In the genomic region with DNA sequence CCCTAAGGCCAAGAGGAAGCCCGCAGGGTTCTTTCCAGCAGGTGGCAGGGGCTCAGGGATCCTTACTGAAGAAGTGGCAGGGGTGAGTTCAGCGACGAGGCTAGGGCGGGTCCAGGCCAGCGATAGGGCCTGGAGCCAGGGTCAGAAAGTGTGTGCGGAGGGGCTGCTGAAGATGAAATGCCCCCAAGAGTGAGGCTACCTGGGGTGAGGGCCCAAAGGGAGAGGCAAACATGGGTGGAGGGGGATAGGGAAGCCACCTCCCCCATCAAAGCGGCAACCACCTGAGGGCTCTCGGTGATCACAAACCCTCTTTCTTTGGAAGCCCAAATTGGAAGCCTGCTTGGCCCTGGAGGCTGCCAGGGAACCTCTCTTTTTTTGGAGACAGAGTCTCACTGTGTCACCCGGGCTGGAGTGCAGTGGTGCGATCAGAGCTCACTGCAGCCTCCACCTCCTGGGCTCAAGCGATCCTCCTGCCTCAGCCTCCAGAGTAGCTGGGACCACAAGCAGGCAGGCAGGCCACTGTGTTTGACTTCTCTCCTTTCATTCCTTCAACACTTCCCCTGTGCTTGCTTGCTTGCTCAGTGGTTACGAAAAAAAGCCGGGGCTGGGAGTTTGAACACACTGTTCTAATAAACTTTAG, we compare ENCODE assay signal across 8 cellular contexts. TPM values are rescaled to one million over a fixed set of nuclear protein-coding genes. Genes with fewer than 3 reads are reported as not detected.
DNase-seq lines count a peak whose midpoint lies in the region; ATAC-seq and TF ChIP-seq lines count a peak whose summit lies in the region.

No MANE protein-coding gene starts in this region.

- peak overlapping the region; percentile 88 for H3K4me3 Mint-ChIP-seq in activated T-cell treated with anti-CD3 and anti-CD28 coated beads, Interleukin-2, amount 50 U/mL, for 4 hours

- DNase-seq in activated T-cell treated with anti-CD3 and anti-CD28 coated beads, Interleukin-2, amount 50 U/mL, for 4 hours: no peak
- no peak for DNase-seq in activated T-cell treated with anti-CD3 and anti-CD28 coated beads, Interleukin-2, amount 50 U/mL, for 48 hours
- DNase-seq in activated naive CD4-positive, alpha-beta T cell treated with anti-CD3 and anti-CD28 coated beads, Interleukin-2, amount 50 U/mL, for 72 hours (ENCODE audit: low spot score in 2 of 2): no peak
- DNase-seq in kidney epithelial cell (ENCODE audit: low read depth) (no peak), NCI-H1092 (lab: John Stamatoyannopoulos, UW) (no peak)
- no peak for DNase-seq in activated CD4-positive, CD25-positive, alpha-beta regulatory T cell treated with anti-CD3 and anti-CD28 coated beads, Interleukin-2, amount 50 U/mL, for 72 hours

- H3K9me3 ChIP-seq in thymus (ENCODE audit: control insufficient read depth): peaks cover 2% of the 10 kb centered on the region

- H3K4me1 ChIP-seq in thymus (ENCODE audit: control insufficient read depth, insufficient read depth, low read length): peaks cover 5% of the 10 kb centered on the region

- no peaks in the 10 kb centered on the region for H3K27me3 Mint-ChIP-seq in activated T-cell treated with anti-CD3 and anti-CD28 coated beads, Interleukin-2, amount 50 U/mL, for 4 hours (ENCODE audit: low read depth)

- H3K27me3 ChIP-seq in kidney epithelial cell (ENCODE audit: control insufficient read depth, insufficient read depth, low read length) (no peaks in the 10 kb centered on the region), thymus (ENCODE audit: control insufficient read depth, insufficient read depth) (no peaks in the 10 kb centered on the region)

- H3K9me3 Mint-ChIP-seq in activated T-cell treated with anti-CD3 and anti-CD28 coated beads, Interleukin-2, amount 50 U/mL, for 4 hours: no peaks in the 10 kb centered on the region
- H3K9me3 Mint-ChIP-seq in activated naive CD4-positive, alpha-beta T cell treated with anti-CD3 and anti-CD28 coated beads, Interleukin-2, amount 50 U/mL, for 72 hours: no peaks in the 10 kb centered on the region

- peak overlapping the region; percentile 38 for H3K27ac ChIP-seq in thymus (ENCODE audit: low read depth)

- peaks cover 3% of the 10 kb centered on the region for H3K36me3 Mint-ChIP-seq in activated T-cell treated with anti-CD3 and anti-CD28 coated beads, Interleukin-2, amount 50 U/mL, for 4 hours (ENCODE audit: insufficient read depth)
- no peaks in the 10 kb centered on the region for H3K36me3 Mint-ChIP-seq in activated naive CD4-positive, alpha-beta T cell treated with anti-CD3 and anti-CD28 coated beads, Interleukin-2, amount 50 U/mL, for 72 hours

- H3K36me3 ChIP-seq in kidney epithelial cell (ENCODE audit: control insufficient read depth, insufficient read depth, low read length): no peaks in the 10 kb centered on the region
- peaks cover 36% of the 10 kb centered on the region for H3K36me3 ChIP-seq in thymus (ENCODE audit: control insufficient read depth, insufficient read depth)

- H3K4me3 ChIP-seq in kidney epithelial cell (ENCODE audit: low read depth, low read length): peak overlapping the region; percentile 49
- H3K4me3 ChIP-seq in thymus (ENCODE audit: low read length): peak overlapping the region; percentile 66

- no peak for TF ChIP-seq CTCF in kidney epithelial cell (IDR thresholded peaks at IDR 0.05; ENCODE audit: insufficient read depth, low read length, poor library complexity, severe bottlenecking)

- 54% methylated on average over 13 of the region's 13 CpGs for WGBS in thymus

- ATAC-seq in activated T-cell treated with anti-CD3 and anti-CD28 coated beads, Interleukin-2, amount 50 U/mL, for 4 hours: no peak
- no peak for ATAC-seq in activated naive CD4-positive, alpha-beta T cell treated with anti-CD3 and anti-CD28 coated beads, Interleukin-2, amount 50 U/mL, for 72 hours
- ATAC-seq in HG03159 (IDR thresholded peaks at IDR 0.05; ENCODE audit: unreplicated experiment): no peak

- peaks cover 13% of the 10 kb centered on the region for H3K4me1 Mint-ChIP-seq in activated T-cell treated with anti-CD3 and anti-CD28 coated beads, Interleukin-2, amount 50 U/mL, for 4 hours (ENCODE audit: low read depth)

- peak overlapping the region; percentile 66 to 86 for H3K27ac Mint-ChIP-seq in activated naive CD4-positive, alpha-beta T cell treated with anti-CD3 and anti-CD28 coated beads, Interleukin-2, amount 50 U/mL, for 72 hours

RNA-seq across cellular contexts. Expression of gene ATP8B3, which starts 1.2 kb away (rescaled TPM):
- under 1 TPM; 0.37 to 0.66 (median 0.43) TPM for total RNA-seq in activated T-cell treated with anti-CD3 and anti-CD28 coated beads, Interleukin-2, amount 50 U/mL, for 4 hours
- 10 to 100 TPM; 11.7 to 28.7 TPM for total RNA-seq in activated naive CD4-positive, alpha-beta T cell treated with anti-CD3 and anti-CD28 coated beads, Interleukin-2, amount 50 U/mL, for 72 hours
- 0.96 TPM in 2 replicates for total RNA-seq in kidney epithelial cell
- polyA plus RNA-seq in thymus: 3.6 TPM

RNA-seq across cellular contexts. Expression of gene REXO1, which starts 35.0 kb away (rescaled TPM):
- 10 to 100 TPM; 91.5 to 95.0 (median 94.4) TPM for total RNA-seq in activated T-cell treated with anti-CD3 and anti-CD28 coated beads, Interleukin-2, amount 50 U/mL, for 4 hours
- total RNA-seq in activated naive CD4-positive, alpha-beta T cell treated with anti-CD3 and anti-CD28 coated beads, Interleukin-2, amount 50 U/mL, for 72 hours: 10 to 100 TPM; 35.5 to 44.5 TPM
- 18.8 and 32.1 TPM in 2 replicates for total RNA-seq in kidney epithelial cell
- polyA plus RNA-seq in thymus: 28.7 TPM

RNA-seq across cellular contexts. Expression of gene KLF16, which starts 50.1 kb away (rescaled TPM):
- 10 to 100 TPM; 64.0 to 71.0 (median 69.1) TPM for total RNA-seq in activated T-cell treated with anti-CD3 and anti-CD28 coated beads, Interleukin-2, amount 50 U/mL, for 4 hours
- total RNA-seq in activated naive CD4-positive, alpha-beta T cell treated with anti-CD3 and anti-CD28 coated beads, Interleukin-2, amount 50 U/mL, for 72 hours: 10 to 100 TPM; 20.5 to 22.6 TPM
- total RNA-seq in kidney epithelial cell: 11.4 and 15.3 TPM in 2 replicates
- 8.4 TPM for polyA plus RNA-seq in thymus
